ENCODE assay signal across 16 cellular contexts in the genomic region with DNA sequence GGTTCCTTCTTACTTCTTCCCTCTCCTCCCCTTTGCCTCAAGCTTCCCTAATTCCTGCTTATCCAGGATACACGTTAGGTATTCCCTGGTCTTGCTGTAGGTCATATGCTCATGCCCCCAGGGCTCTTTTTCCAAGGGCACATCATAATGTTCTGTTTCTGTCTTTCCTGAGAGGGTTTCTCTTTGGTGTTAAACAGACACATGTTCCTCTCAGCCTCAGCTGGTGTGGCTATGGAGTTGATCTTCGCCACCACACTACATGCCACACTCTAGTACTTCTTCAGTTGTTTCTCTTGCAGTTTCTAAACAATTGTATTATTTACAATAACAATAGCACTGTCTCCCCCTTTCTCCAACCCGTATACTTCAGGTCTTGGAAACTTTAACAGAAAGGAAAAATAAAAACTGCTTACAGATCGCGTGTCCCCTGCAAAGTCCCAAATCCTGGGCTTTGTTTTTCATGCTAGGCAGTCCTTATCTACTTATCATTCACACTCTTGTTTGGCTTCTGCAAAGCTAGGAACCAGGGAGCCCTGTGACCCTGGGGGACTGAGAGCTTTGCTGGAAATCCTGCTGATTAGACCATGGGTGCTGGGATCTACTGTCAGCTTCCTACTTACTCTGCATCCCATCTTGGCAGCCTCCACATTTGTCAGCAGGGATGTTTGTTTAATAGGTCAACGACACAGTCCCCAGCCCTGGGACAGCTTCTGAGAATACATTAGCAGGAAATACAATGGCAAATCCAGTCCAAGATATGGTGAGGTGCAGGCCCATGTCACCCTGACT.
A peak's percentile ranks its signal among the peaks of the same experiment; 100 is the strongest.
DNase-seq lines count a peak whose midpoint lies in the region; ATAC-seq, FAIRE-seq and TF ChIP-seq lines count a peak whose summit lies in the region.
"Had no signal": no experiment of that assay in that cellular context is flagged by ENCODE, and none has a peak within 500 bp of the region (broad histone marks: within the 10 kb centered on the region; RNA-seq: fewer than 3 reads in every experiment).

No MANE protein-coding gene starts in this region.

- H3K23ac ChIP-seq in H1 (ENCODE audit: insufficient read length) (no peak overlapping the region), mesenchymal stem cell (ENCODE audit: low read length in 2 of 2) (no peak overlapping the region)

- H3K27ac ChIP-seq in H1 (ENCODE audit: low read depth, low read length) (no peak overlapping the region), mesenchymal stem cell (ENCODE audit: low read length, poor library complexity, severe bottlenecking) (no peak overlapping the region)

- TF ChIP-seq RAD21 in H1 (IDR thresholded peaks at IDR 0.05 in 1 of 2, conservative IDR thresholded peaks at IDR 0.05 in 1 of 2; ENCODE audit: low read depth in 2 of 2, low read length in 2 of 2), result no peak

- no peak overlapping the region for H2BK12ac ChIP-seq in H1 (ENCODE audit: low read depth, low read length)
- no peak overlapping the region for H2BK12ac ChIP-seq in mesenchymal stem cell (ENCODE audit: low read length in 2 of 2)

- peak; percentile 39 for DNase-seq in BE2C
- DNase-seq in G401 (ENCODE audit: low spot score), result peak; percentile 10
- no peak for DNase-seq in H1 (ENCODE audit: low read depth in 1 of 2, low spot score in 2 of 2)
- DNase-seq in mesenchymal stem cell, result no peak
- no peak for DNase-seq in T-helper 2 cell
- DNase-seq in NK-92 treated with Interleukin-12 subunit alpha and Interleukin-12 subunit beta, amount 100 ng/mL, for 24 hours (lab: John Stamatoyannopoulos, UW), result no peak
- DNase-seq: ACHN; CD8-positive, alpha-beta T cell; MV-4-11; NCI-H1417 treated with DMSO at 0.1 percent for 48 hours; NCI-H2081 treated with DMSO at 0.1 percent for 48 hours; NCI-H2227 treated with DMSO at 0.1 percent for 48 hours; NCI-H524 treated with DMSO at 0.1 percent for 48 hours; SK-N-SH had no signal

- in situ Hi-C loops in G401 (cut with HindIII; ENCODE audit: low sequenced_read_pairs), result no loop called here

- H3K4me1 ChIP-seq in BE2C (peaks cover 5% of the 10 kb centered on the region), H1 (replicated peaks in 1 of 4; ENCODE audit: control insufficient read depth in 3 of 4, insufficient read depth in 4 of 4, low read length in 3 of 4) (peaks cover 0 to 16% (median 8%) of the 10 kb centered on the region in 4 experiments; a peak in 5 of 7 replicates), mesenchymal stem cell (ENCODE audit: control insufficient read depth, insufficient read depth, low read depth, low read length) (peaks cover 2% of the 10 kb centered on the region)

- no peak overlapping the region for H3K4me3 ChIP-seq in BE2C (ENCODE audit: low read depth, low read length)
- H3K4me3 ChIP-seq in H1 (ENCODE audit: extremely low read depth in 1 of 4, insufficient read depth in 2 of 4, low read depth in 3 of 4, low read length in 4 of 4), result no peak overlapping the region
- H3K4me3 ChIP-seq in mesenchymal stem cell (ENCODE audit: insufficient read depth in 1 of 2, low read depth in 1 of 2, low read length in 2 of 2), result no peak overlapping the region

- no peak for TF ChIP-seq EP300 in H1 (IDR thresholded peaks at IDR 0.05; ENCODE audit: borderline replicate concordance in 1 of 2, low read depth in 2 of 2, low read length in 2 of 2)

- H3K36me3 ChIP-seq in BE2C, result no peaks in the 10 kb centered on the region
- no peaks in the 10 kb centered on the region for H3K36me3 ChIP-seq in H1 (ENCODE audit: control insufficient read depth in 2 of 4, insufficient read depth in 4 of 4, low read length in 3 of 4)
- H3K36me3 ChIP-seq in mesenchymal stem cell (ENCODE audit: control insufficient read depth in 1 of 2, insufficient read depth in 2 of 2, low read depth in 1 of 2, low read length in 2 of 2), result no peaks in the 10 kb centered on the region

- H2BK120ac ChIP-seq in H1 (replicated peaks; ENCODE audit: low read depth, low read length) (no peak overlapping the region), mesenchymal stem cell (ENCODE audit: low read depth, low read length) (no peak overlapping the region)

- FAIRE-seq in H1 (lab: Jason Lieb, UNC), result peak; percentile 57
- FAIRE-seq: D721Med had no signal

- H3K56ac ChIP-seq in H1 (replicated peaks; ENCODE audit: insufficient read length, low read depth, low read length), result no peak overlapping the region

- H3K79me1 ChIP-seq in H1 (ENCODE audit: low read depth, low read length) (no peaks in the 10 kb centered on the region), mesenchymal stem cell (replicated peaks; ENCODE audit: low read length, poor library complexity, severe bottlenecking) (no peaks in the 10 kb centered on the region)

- H3K23me2 ChIP-seq in H1 (ENCODE audit: low read depth, low read length), result no peaks in the 10 kb centered on the region

- H3K4me2 ChIP-seq in H1 (ENCODE audit: insufficient read depth in 1 of 2, low read depth in 2 of 2, low read length in 2 of 2) (0 out of 4 replicates have a peak overlapping the region, but pooled peaks of 1 of the 2 experiments have one; percentile 0), mesenchymal stem cell (ENCODE audit: low read length, poor library complexity, severe bottlenecking) (no peak overlapping the region)
- H3K4me2 ChIP-seq: SK-N-SH had no signal

- POLR2A ChIA-PET in H1 (lab: Charles Lee; ENCODE audit: partially characterized antibody), result interaction anchor here (0.9 kb wide), 1 partner anchor 9 kb away, joined by 3 read pairs; no protein-coding TSS in a partner anchor

- ATAC-seq in HG02973 (IDR thresholded peaks at IDR 0.05; ENCODE audit: unreplicated experiment), result no peak
- ATAC-seq: CD8-positive, alpha-beta T cell had no signal

- H2BK5ac ChIP-seq in H1 (ENCODE audit: low read depth, low read length) (peak overlapping the region; percentile 56; the same call in 1 of the 2 replicates), mesenchymal stem cell (ENCODE audit: low read depth, low read length, poor library complexity, severe bottlenecking) (no peak overlapping the region)

- WGBS in H1 (ENCODE audit: extremely low coverage in 1 of 2, insufficient coverage in 1 of 2, insufficient read length in 1 of 2, insufficient replicate concordance in 2 of 2, low coverage in 1 of 2, low lambda C conversion rate in 2 of 2, missing lambda C conversion rate in 1 of 2), 2 experiments, result 72% methylated on average over 6 of the region's 6 CpGs; no CpG with 5 or more reads in 1 of the 2 experiments
- 51% methylated on average over 6 of the region's 6 CpGs for WGBS in mesenchymal stem cell

- H3K27me3 ChIP-seq in BE2C, result no peaks in the 10 kb centered on the region; the same call in 1 of the 2 replicates
- peaks cover 0 to 2% (median 0%) of the 10 kb centered on the region in 4 experiments; a peak in 1 of 7 replicates for H3K27me3 ChIP-seq in H1 (replicated peaks in 1 of 4; ENCODE audit: control insufficient read depth in 3 of 4, extremely low read depth in 1 of 4, insufficient read depth in 3 of 4, low read length in 3 of 4)
- H3K27me3 ChIP-seq in mesenchymal stem cell (ENCODE audit: control insufficient read depth in 1 of 2, insufficient read depth in 1 of 2, low read length in 2 of 2), result peaks cover 0 to 7% of the 10 kb centered on the region in 2 experiments

- TF ChIP-seq POLR2A in H1 (IDR thresholded peaks at IDR 0.05; ENCODE audit: control extremely low read depth in 1 of 2, low read depth in 2 of 2, low read length in 2 of 2), result no peak

- H2AFZ ChIP-seq in H1 (ENCODE audit: low read length) (no peak overlapping the region), mesenchymal stem cell (ENCODE audit: low read depth, low read length) (no peak overlapping the region)

- TF ChIP-seq CTCF in BE2C (IDR thresholded peaks at IDR 0.05; ENCODE audit: low read depth, low read length) (no peak), H1 (IDR thresholded peaks at IDR 0.05; ENCODE audit: control extremely low read depth in 1 of 3, insufficient read depth in 1 of 3, low read depth in 1 of 3, low read length in 3 of 3) (no peak)

- H3K79me2 ChIP-seq in H1 (ENCODE audit: control insufficient read depth in 1 of 2, insufficient read depth in 2 of 2, low read length in 2 of 2), result no peaks in the 10 kb centered on the region

- no peak overlapping the region for H3K4ac ChIP-seq in H1 (replicated peaks; ENCODE audit: insufficient read length, low read depth, low read length)
- no peak overlapping the region for H3K4ac ChIP-seq in mesenchymal stem cell (ENCODE audit: low read depth in 1 of 2, low read length in 2 of 2)

- H4K91ac ChIP-seq in H1 (replicated peaks; ENCODE audit: insufficient read length, low read length), result no peak overlapping the region
- H4K91ac ChIP-seq in mesenchymal stem cell (ENCODE audit: low read length), result no peak overlapping the region

- H4K8ac ChIP-seq in H1 (ENCODE audit: extremely low read depth, insufficient read depth, low read length), result no peak overlapping the region
- H4K8ac ChIP-seq in mesenchymal stem cell (ENCODE audit: low read length), result no peak overlapping the region

- H3K18ac ChIP-seq in H1 (ENCODE audit: extremely low read depth, low read length) (peak overlapping the region; percentile 48; the same call in 1 of the 2 replicates), mesenchymal stem cell (ENCODE audit: low read depth in 1 of 2, low read length in 2 of 2) (peak overlapping the region in 1 of 2 experiments; percentile 42)

- no peak overlapping the region for H2BK15ac ChIP-seq in H1 (ENCODE audit: low read length)
- no peak overlapping the region for H2BK15ac ChIP-seq in mesenchymal stem cell (ENCODE audit: low read depth, poor library complexity, severe bottlenecking)

- CTCF ChIA-PET in H1 (lab: Charles Lee; ENCODE audit: partially characterized antibody), result interaction anchor here (0.8 to 3.1 kb wide), 6 partner anchors 10 to 253 kb away, joined by 3 to 7 read pairs (median 4); no protein-coding TSS in a partner anchor

- H4K20me1 ChIP-seq in H1 (replicated peaks in 1 of 2; ENCODE audit: control insufficient read depth in 1 of 2, insufficient read depth in 2 of 2, low read length in 2 of 2), result no peaks in the 10 kb centered on the region

- H3K14ac ChIP-seq in H1 (ENCODE audit: insufficient read length) (no peak overlapping the region), mesenchymal stem cell (ENCODE audit: low read length in 2 of 2) (no peak overlapping the region)

- H2BK20ac ChIP-seq in H1 (ENCODE audit: low read length), result no peak overlapping the region

- H4K5ac ChIP-seq in H1 (ENCODE audit: insufficient read length, low read depth, low read length), result no peak overlapping the region

- H2AK5ac ChIP-seq in H1 (ENCODE audit: low read depth, low read length), result peak overlapping the region; percentile 93; the same call in 1 of the 2 replicates
- H2AK5ac ChIP-seq in mesenchymal stem cell (ENCODE audit: low read length, severe bottlenecking), result peak overlapping the region; percentile 91

- H3K9ac ChIP-seq in H1 (replicated peaks in 1 of 4; ENCODE audit: extremely low read depth in 1 of 4, low read depth in 3 of 4, low read length in 3 of 4), result no peak overlapping the region
- no peak overlapping the region for H3K9ac ChIP-seq in mesenchymal stem cell (ENCODE audit: low read length)
- H3K9ac ChIP-seq: SK-N-SH had no signal

- H3K9me3 ChIP-seq in BE2C, result no peaks in the 10 kb centered on the region
- no peaks in the 10 kb centered on the region for H3K9me3 ChIP-seq in H1 (ENCODE audit: insufficient read depth in 2 of 2, low read depth in 1 of 2, low read length in 1 of 2)
- no peaks in the 10 kb centered on the region for H3K9me3 ChIP-seq in mesenchymal stem cell (ENCODE audit: control insufficient read depth, low read length)
- H3K9me3 ChIP-seq: SK-N-SH had no signal

TF ChIP-seq in H1, 55 proteins besides CTCF, POLR2A, EP300 and RAD21 (continues in another document):
- TF ChIP-seq KDM5A (IDR thresholded peaks at IDR 0.05; ENCODE audit: low read length), result no peak

Comparison
In these comparisons a context has a peak if more than half of its experiments do, and no peak if none do; other contexts are left out.
1. DNase-seq: peak in BE2C (single experiment) and G401 (single experiment); none in H1 (0 of 2), mesenchymal stem cell (single experiment), T-helper 2 cell (0 of 5) and NK-92 treated with Interleukin-12 subunit alpha and Interleukin-12 subunit beta, amount 100 ng/mL, for 24 hours (single experiment).